In the genomic region with DNA sequence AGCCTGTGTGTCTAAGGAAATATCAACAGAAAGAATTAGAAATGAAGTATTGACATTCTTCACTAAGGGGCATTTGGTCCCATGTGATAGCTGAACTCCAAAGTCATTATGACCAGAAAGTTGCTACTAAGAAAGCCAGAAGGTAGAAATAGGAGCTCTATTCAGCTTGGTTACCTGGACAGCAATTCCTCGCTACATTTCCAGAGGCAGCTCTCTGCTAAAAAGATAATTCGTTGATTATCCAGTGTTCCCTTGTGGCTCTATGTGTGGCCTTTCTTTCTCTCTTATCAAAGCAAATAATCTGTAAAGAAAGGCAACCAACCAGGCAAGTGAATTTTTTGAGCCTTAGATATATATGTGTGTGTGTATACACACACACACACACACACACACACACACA, we compare ENCODE assay signal across 27 cellular contexts.
DNase-seq lines count a peak whose midpoint lies in the region; ATAC-seq and TF ChIP-seq lines count a peak whose summit lies in the region.
"Had no signal": no experiment of that assay in that cellular context is flagged by ENCODE, and none has a peak within 500 bp of the region (broad histone marks: within the 10 kb centered on the region; RNA-seq: fewer than 3 reads in every experiment).

No MANE protein-coding gene starts in this region.

- H3K4me3 ChIP-seq in cardiac muscle cell (no peak overlapping the region), heart right ventricle (no peak overlapping the region)
- H3K4me3 ChIP-seq: BLaER1, esophagus squamous epithelium, gastrocnemius medialis, PC-9, right atrium auricular region, upper lobe of right lung had no signal

- intact Hi-C loops in heart right ventricle (cut with DNase I): no loop called here

- H3K27ac Mint-ChIP-seq in stimulated activated naive B cell treated with anti-CD40 and anti-IgM and Interleukin-4, amounts not matched to agents 10 μg/mL and 1 μg/mL and 100 μg/mL, for 72 hours: no peak overlapping the region
- H3K27ac Mint-ChIP-seq: memory B cell, T-helper 17 cell had no signal

- 71 to 80% methylated on average over 2 of the region's 2 CpGs for WGBS in heart right ventricle, 2 donors

- peaks cover 0 to 14% of the 10 kb centered on the region in 2 donors for H3K9me3 Mint-ChIP-seq in stimulated activated naive B cell treated with anti-CD40 and anti-IgM and Interleukin-4, amounts not matched to agents 10 μg/mL and 1 μg/mL and 100 μg/mL, for 72 hours
- H3K9me3 Mint-ChIP-seq: WTC11 had no signal

- H3K36me3 Mint-ChIP-seq in stimulated activated naive B cell treated with anti-CD40 and anti-IgM and Interleukin-4, amounts not matched to agents 10 μg/mL and 1 μg/mL and 100 μg/mL, for 72 hours: no peaks in the 10 kb centered on the region
- H3K36me3 Mint-ChIP-seq: memory B cell, WTC11 had no signal

- H3K4me3 Mint-ChIP-seq in stimulated activated naive B cell treated with anti-CD40 and anti-IgM and Interleukin-4, amounts not matched to agents 10 μg/mL and 1 μg/mL and 100 μg/mL, for 72 hours: no peak overlapping the region
- H3K4me3 Mint-ChIP-seq: brain, memory B cell, T-helper 17 cell, WTC11 had no signal

- DNase-seq in cardiac muscle cell (ENCODE audit: low read depth in 1 of 2, low spot score in 1 of 2) (peak in 1 of 2 donors; percentile 41), heart right ventricle (no peak), left lobe of liver (ENCODE audit: low spot score) (no peak), SKM-1 treated with dmso at 0.1 percent for 144 hours (lab: John Stamatoyannopoulos, UW; ENCODE audit: unreplicated experiment) (no peak)
- no peak for DNase-seq in stimulated activated naive B cell treated with anti-CD40 and anti-IgM and Interleukin-4, amounts not matched to agents 10 μg/mL and 1 μg/mL and 100 μg/mL, for 72 hours
- DNase-seq: ACHN; activated CD4-positive, alpha-beta T cell treated with anti-CD3 and anti-CD28 coated beads, Interleukin-2, amount 50 U/mL, for 48 hours; activated CD8-positive, alpha-beta memory T cell treated with anti-CD3 and anti-CD28 coated beads, Interleukin-2, amount 50 U/mL, for 48 hours; activated effector memory CD4-positive, alpha-beta T cell treated with anti-CD3 and anti-CD28 coated beads, Interleukin-2, amount 50 U/mL, for 16 hours; esophagus squamous epithelium; gastrocnemius medialis; GOT3; NCI-H187; NCI-H774; occipital lobe; PC-9; stimulated activated CD8-positive, alpha-beta memory T cell treated with anti-CD3 and anti-CD28 coated beads, Interleukin-4, amount 100 ng/mL, for 48 hours; T-helper 17 cell; upper lobe of right lung had no signal

- ATAC-seq in heart right ventricle (no peak), left lobe of liver (peak; percentile 66), HG03108 (IDR thresholded peaks at IDR 0.05; ENCODE audit: unreplicated experiment) (no peak), GM19455 (IDR thresholded peaks at IDR 0.05; ENCODE audit: unreplicated experiment) (no peak)
- no peak for ATAC-seq in stimulated activated naive B cell treated with anti-CD40 and anti-IgM and Interleukin-4, amounts not matched to agents 10 μg/mL and 1 μg/mL and 100 μg/mL, for 72 hours (replicated peaks)
- ATAC-seq: gastrocnemius medialis, T-helper 17 cell, upper lobe of right lung had no signal

- H3K27ac ChIP-seq in cardiac muscle cell: peak overlapping the region; percentile 28
- H3K27ac ChIP-seq in heart right ventricle: no peak overlapping the region
- H3K27ac ChIP-seq in VCaP: no peak overlapping the region
- H3K27ac ChIP-seq: BLaER1, esophagus squamous epithelium, gastrocnemius medialis, PC-9, right atrium auricular region, upper lobe of right lung had no signal

- H3K9me3 ChIP-seq in cardiac muscle cell (ENCODE audit: low read depth) (no peaks in the 10 kb centered on the region), heart right ventricle (peaks cover 0 to 4% (median 0%) of the 10 kb centered on the region in 11 donors)
- H3K9me3 ChIP-seq: BLaER1, esophagus squamous epithelium, gastrocnemius medialis, right atrium auricular region, upper lobe of right lung had no signal

- TF ChIP-seq CTCF in cardiac muscle cell (IDR thresholded peaks at IDR 0.05; ENCODE audit: low read depth, low read length) (peak; percentile 39), heart right ventricle (IDR thresholded peaks at IDR 0.05) (peak in 1 of 9 donors; percentile 15), VCaP (conservative IDR thresholded peaks at IDR 0.05) (peak; percentile 64)

- H3K4me1 Mint-ChIP-seq in stimulated activated naive B cell treated with anti-CD40 and anti-IgM and Interleukin-4, amounts not matched to agents 10 μg/mL and 1 μg/mL and 100 μg/mL, for 72 hours: no peaks in the 10 kb centered on the region
- H3K4me1 Mint-ChIP-seq: memory B cell, T-helper 17 cell had no signal

- H3K4me1 ChIP-seq in cardiac muscle cell (ENCODE audit: low read depth) (peaks cover 29% of the 10 kb centered on the region), heart right ventricle (peaks cover 0 to 8% (median 0%) of the 10 kb centered on the region in 9 donors)
- H3K4me1 ChIP-seq: BLaER1, esophagus squamous epithelium, gastrocnemius medialis, upper lobe of right lung had no signal

- H3K27me3 ChIP-seq in cardiac muscle cell (no peaks in the 10 kb centered on the region), heart right ventricle (no peaks in the 10 kb centered on the region)
- H3K27me3 ChIP-seq: BLaER1, esophagus squamous epithelium, gastrocnemius medialis, right atrium auricular region, upper lobe of right lung had no signal

- no peaks in the 10 kb centered on the region for H3K27me3 Mint-ChIP-seq in stimulated activated naive B cell treated with anti-CD40 and anti-IgM and Interleukin-4, amounts not matched to agents 10 μg/mL and 1 μg/mL and 100 μg/mL, for 72 hours
- H3K27me3 Mint-ChIP-seq: memory B cell, T-helper 17 cell had no signal

- no peaks in the 10 kb centered on the region for H3K36me3 ChIP-seq in cardiac muscle cell
- no peaks in the 10 kb centered on the region for H3K36me3 ChIP-seq in heart right ventricle
- H3K36me3 ChIP-seq: BLaER1, esophagus squamous epithelium, gastrocnemius medialis, right atrium auricular region, upper lobe of right lung had no signal
